ENCODE assay signal across 12 cellular contexts in genomic region chr16:28600965-28601364, GRCh38. TPM values are rescaled to one million over a fixed set of nuclear protein-coding genes. Genes with fewer than 3 reads are reported as not detected.
DNase-seq lines count a peak whose midpoint lies in the region; ATAC-seq and TF ChIP-seq lines count a peak whose summit lies in the region.
"Not testable (repeated sequence)": the region's sequence is repeated elsewhere in the genome, so short reads cannot be mapped to it uniquely, and the experiment has no call there.
"Had no signal": no experiment of that assay in that cellular context is flagged by ENCODE, and none has a peak within 500 bp of the region (broad histone marks: within the 10 kb centered on the region; RNA-seq: fewer than 3 reads in every experiment).

No MANE protein-coding gene starts in this region.

- not testable (repeated sequence) for H3K4me3 ChIP-seq in Karpas-422 (ENCODE audit: low read length); neutrophil (ENCODE audit: low read depth in 1 of 2, low read length in 1 of 2)
- peak overlapping the region; percentile 14; the same call in 1 of the 2 replicates for H3K4me3 ChIP-seq in iPS DF 6.9 (ENCODE audit: low read length)

- TF ChIP-seq CTCF in CD4-positive, alpha-beta T cell (IDR thresholded peaks at IDR 0.05); chondrocyte (IDR thresholded peaks at IDR 0.05); neutrophil (IDR thresholded peaks at IDR 0.05): not testable (repeated sequence)

- H3K79me2 ChIP-seq in Karpas-422 (ENCODE audit: low read length) = not testable (repeated sequence)

- H3K36me3 Mint-ChIP-seq in CD4-positive, alpha-beta T cell (ENCODE audit: low read depth); chondrocyte (ENCODE audit: low read depth): not testable (repeated sequence)

- not testable (repeated sequence) for H3K9me3 ChIP-seq in CD4-positive, alpha-beta T cell (ENCODE audit: control insufficient read depth, low read length); Karpas-422 (ENCODE audit: low read length); iPS DF 6.9 (ENCODE audit: control insufficient read depth, insufficient read depth, low read length); neutrophil

- H2AFZ ChIP-seq in Karpas-422 (ENCODE audit: low read length) = not testable (repeated sequence)

- H3K4me3 Mint-ChIP-seq in CD4-positive, alpha-beta T cell; chondrocyte (ENCODE audit: unreplicated experiment); stimulated activated naive CD8-positive, alpha-beta T cell treated with anti-CD3 and anti-CD28 coated beads, Interleukin-15, amount 100 ng/mL, for 72 hours: not testable (repeated sequence)

- peaks cover 64% of the 10 kb centered on the region for H3K4me1 ChIP-seq in Karpas-422 (ENCODE audit: low read length)
- H3K4me1 ChIP-seq in iPS DF 6.9 (ENCODE audit: control insufficient read depth, insufficient read depth, low read length) = not testable (repeated sequence)
- peaks cover 27 to 40% of the 10 kb centered on the region in 2 experiments for H3K4me1 ChIP-seq in neutrophil (ENCODE audit: control insufficient read depth in 1 of 2, insufficient read depth in 1 of 2, low read depth in 1 of 2, low read length in 1 of 2)

- H3K9me2 ChIP-seq in Karpas-422 (replicated peaks; ENCODE audit: insufficient read depth, low read length) = not testable (repeated sequence)

- CTCF ChIA-PET in CD4-positive, alpha-beta T cell (lab: Charles Lee) = not testable (repeated sequence)

- not testable (repeated sequence) for H3K27me3 ChIP-seq in CD4-positive, alpha-beta T cell (ENCODE audit: control insufficient read depth, insufficient read depth, low read length); Karpas-422 (ENCODE audit: low read length); iPS DF 6.9 (ENCODE audit: control insufficient read depth, insufficient read depth, low read length); neutrophil

- not testable (repeated sequence) for H3K27me3 Mint-ChIP-seq in CD4-positive, alpha-beta T cell; chondrocyte (ENCODE audit: low read depth); stimulated activated naive CD8-positive, alpha-beta T cell treated with anti-CD3 and anti-CD28 coated beads, Interleukin-15, amount 100 ng/mL, for 72 hours

- not testable (repeated sequence) for H3K27ac Mint-ChIP-seq in CD4-positive, alpha-beta T cell; chondrocyte (ENCODE audit: unreplicated experiment); stimulated activated naive CD8-positive, alpha-beta T cell treated with anti-CD3 and anti-CD28 coated beads, Interleukin-15, amount 100 ng/mL, for 72 hours

- peak overlapping the region; percentile 23 for H3K4me2 ChIP-seq in Karpas-422 (ENCODE audit: low read depth, low read length, poor library complexity, severe bottlenecking)

- POLR2A ChIA-PET in CD4-positive, alpha-beta T cell (lab: Charles Lee) = not testable (repeated sequence)

- ATAC-seq in CD4-positive, alpha-beta T cell (ENCODE audit: poor library complexity) = peak; percentile 18
- ATAC-seq in esophagus mucosa (peak; percentile 11), left colon (peak; percentile 25)
- peak; percentile 2 for ATAC-seq in stimulated activated naive CD8-positive, alpha-beta T cell treated with anti-CD3 and anti-CD28 coated beads, Interleukin-15, amount 100 ng/mL, for 72 hours

- WGBS in iPS DF 6.9 (ENCODE audit: insufficient coverage, insufficient read length) = no CpG with 5 or more reads among the region's 20 CpGs

- intact Hi-C loops in CD4-positive, alpha-beta T cell (cut with DNase I, micrococcal nuclease); left colon (cut with DNase I, micrococcal nuclease): not testable (repeated sequence)

- DNase-seq in CD4-positive, alpha-beta T cell; iPS DF 6.9 (ENCODE audit: low read depth, low spot score); left colon; stimulated activated naive CD8-positive, alpha-beta T cell treated with anti-CD3 and anti-CD28 coated beads, Interleukin-15, amount 100 ng/mL, for 72 hours: not testable (repeated sequence)
- DNase-seq in Karpas-422 (peak; percentile 51), chondrocyte (ENCODE audit: low spot score) (peak; percentile 39)

- H3K36me3 ChIP-seq in Karpas-422 (ENCODE audit: insufficient read depth, low read length); iPS DF 6.9 (ENCODE audit: control insufficient read depth, insufficient read depth, low read length): not testable (repeated sequence)
- H3K36me3 ChIP-seq in neutrophil = peaks cover 34% of the 10 kb centered on the region

- H4K20me1 ChIP-seq in Karpas-422 (ENCODE audit: insufficient read depth, low read depth, low read length) = not testable (repeated sequence)

- not testable (repeated sequence) for H3K27ac ChIP-seq in CD4-positive, alpha-beta T cell (ENCODE audit: low read depth, low read length); iPS DF 6.9 (ENCODE audit: low read length)
- peak overlapping the region; percentile 93 for H3K27ac ChIP-seq in Karpas-422 (ENCODE audit: low read length)
- peak overlapping the region; percentile 41 for H3K27ac ChIP-seq in neutrophil

- not testable (repeated sequence) for H3K9me3 Mint-ChIP-seq in CD4-positive, alpha-beta T cell; chondrocyte (ENCODE audit: low read depth); stimulated activated naive CD8-positive, alpha-beta T cell treated with anti-CD3 and anti-CD28 coated beads, Interleukin-15, amount 100 ng/mL, for 72 hours

- not testable (repeated sequence) for H3K9ac ChIP-seq in Karpas-422 (ENCODE audit: low read length)

- not testable (repeated sequence) for H3K4me1 Mint-ChIP-seq in CD4-positive, alpha-beta T cell (ENCODE audit: low read depth); chondrocyte (ENCODE audit: low read depth)
- H3K4me1 Mint-ChIP-seq in stimulated activated naive CD8-positive, alpha-beta T cell treated with anti-CD3 and anti-CD28 coated beads, Interleukin-15, amount 100 ng/mL, for 72 hours = peaks cover 22% of the 10 kb centered on the region

RNA-seq across cellular contexts. Expression of gene SULT1A2, which starts 4.1 kb away (rescaled TPM):
- under 1 TPM; 0.19 to 0.45 TPM for total RNA-seq in CD4-positive, alpha-beta T cell
- total RNA-seq in Karpas-422 (2014; rRNA removed; shearing (Covaris generic); ENCODE audit: low replicate concordance) = 16.1 and 36.1 TPM in 2 replicates
- total RNA-seq in chondrocyte = not detected in 3 replicates
- 0.32 TPM for total RNA-seq in esophagus mucosa
- total RNA-seq in left colon = 10 to 100 TPM; 26.9 to 30.6 TPM
- total RNA-seq: Daoy, G401 had no signal

RNA-seq across cellular contexts. Expression of gene SULT1A1, which starts 8.9 kb away (rescaled TPM):
- total RNA-seq in CD4-positive, alpha-beta T cell = 10 to 100 TPM; 13.8 to 14.4 TPM
- total RNA-seq in Karpas-422 (2014; rRNA removed; shearing (Covaris generic); ENCODE audit: low replicate concordance) = 122 and 179 TPM in 2 replicates
- total RNA-seq in chondrocyte (1.1 to 4.9 TPM (median 2.2 TPM) in 3 replicates), esophagus mucosa (4.7 TPM), left colon (100 to 1,000 TPM; 115 to 135 TPM)

RNA-seq across cellular contexts. Expression of gene NPIPB8, which starts 36.9 kb away (rescaled TPM):
- total RNA-seq in CD4-positive, alpha-beta T cell = under 1 TPM in 1 of 2 experiments, not detected in 1; 0.58 TPM
- 1.9 and 4.5 TPM in 2 replicates for total RNA-seq in Karpas-422 (2014; rRNA removed; shearing (Covaris generic); ENCODE audit: low replicate concordance)
- total RNA-seq in chondrocyte (0.49 to 1.4 TPM in 2 of 3 replicates, not detected in the other), esophagus mucosa (0.24 TPM), left colon (1 to 10 TPM; 1.6 to 5.7 TPM)
- total RNA-seq: A172; CD4-positive, alpha-beta memory T cell; Daoy; G401 had no signal

RNA-seq across cellular contexts. Expression of gene SGF29, which starts 47.2 kb away (rescaled TPM):
- total RNA-seq in CD4-positive, alpha-beta T cell = 10 to 100 TPM; 38.9 to 40.3 TPM
- 44.7 and 70.5 TPM in 2 replicates for total RNA-seq in Karpas-422 (2014; rRNA removed; shearing (Covaris generic); ENCODE audit: low replicate concordance)
- total RNA-seq in chondrocyte (14.6 to 18.4 TPM (median 17.1 TPM) in 3 replicates), esophagus mucosa (11.4 TPM), left colon (10 to 100 TPM; 21.7 to 26.4 TPM)

Comparison
In these comparisons a context has a peak if more than half of its experiments do, and no peak if none do; other contexts are left out.
1. RNA of gene SULT1A2, which starts 4.1 kb away (total RNA-seq): 26.9 to 30.6 TPM in left colon and 16.1 to 36.1 TPM in Karpas-422; 0.19 to 0.45 TPM in CD4-positive, alpha-beta T cell, 0.32 TPM in esophagus mucosa (single experiment) and not detected in chondrocyte; every median in the first group is over 10 times any median in the second.
2. Peak in every context shown above with its lines, with median percentiles within 50 percentile points of each other: ATAC-seq.